8 cellular contexts compared by ENCODE assay signal in the genomic region with DNA sequence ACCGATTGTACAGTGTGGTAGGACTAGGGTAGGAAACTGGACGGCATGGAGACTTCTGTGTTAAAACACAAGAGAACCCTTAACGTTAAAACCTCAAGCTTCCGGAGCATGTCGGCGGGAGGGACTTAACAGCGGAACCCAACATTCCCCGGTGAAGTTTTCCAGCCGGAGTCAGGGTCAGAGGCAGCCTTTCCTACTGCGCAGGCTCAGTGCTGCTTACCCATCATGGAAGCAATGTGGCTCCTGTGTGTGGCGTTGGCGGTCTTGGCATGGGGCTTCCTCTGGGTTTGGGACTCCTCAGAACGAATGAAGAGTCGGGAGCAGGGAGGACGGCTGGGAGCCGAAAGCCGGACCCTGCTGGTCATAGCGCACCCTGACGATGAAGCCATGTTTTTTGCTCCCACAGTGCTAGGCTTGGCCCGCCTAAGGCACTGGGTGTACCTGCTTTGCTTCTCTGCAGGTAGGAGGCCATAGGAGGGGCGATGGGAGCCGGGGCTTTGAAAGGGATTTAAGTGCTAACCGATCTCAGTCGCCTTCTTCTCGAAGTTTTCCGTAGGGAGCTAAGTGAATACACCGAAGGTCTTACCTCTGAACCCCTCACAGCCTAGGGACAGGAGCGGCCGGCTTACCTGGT. TPM values are rescaled to one million over a fixed set of nuclear protein-coding genes. Genes with fewer than 3 reads are reported as not detected.
A peak's percentile ranks its signal among the peaks of the same experiment; 100 is the strongest.
DNase-seq lines count a peak whose midpoint lies in the region; ATAC-seq and TF ChIP-seq lines count a peak whose summit lies in the region.

TSS of gene PIGL (plus strand) at position 209 of the 634 bp plus-strand sequence. CDS start at position 226, 17 bp downstream.

- H3K27me3 Mint-ChIP-seq in T-cell = no peaks in the 10 kb centered on the region

- H3K4me1 Mint-ChIP-seq in T-cell = peaks cover 42 to 51% (median 50%) of the 10 kb centered on the region in 3 donors

- H2AFZ ChIP-seq in parathyroid adenoma = peak within 1 kb of the TSS; percentile 90

- intact Hi-C loops in adrenal gland (cut with DNase I) = no loop called here
- intact Hi-C loops in cardiac septum (cut with DNase I) = loop anchor here (5.0 kb wide), 1 partner anchor 70 kb away; no protein-coding TSS in a partner anchor
- intact Hi-C loops in thyroid gland (cut with DNase I) = no loop called here

- POLR2A ChIA-PET in T-cell (lab: Charles Lee) = interaction anchor here (0.5 to 0.6 kb wide), 2 partner anchors 164 to 235 kb away, joined by 4 to 7 read pairs; partner anchors contain the start of gene UBB (in 1 of the 2)

- H3K4me3 ChIP-seq in adrenal gland = peak within 1 kb of the TSS; percentile 59 to 93 (median 76)
- peak within 1 kb of the TSS; percentile 90 for H3K4me3 ChIP-seq in parathyroid adenoma (ENCODE audit: low read depth, low read length)
- H3K4me3 ChIP-seq in thyroid gland (replicated peaks in 1 of 3) = peak within 1 kb of the TSS; percentile 29 to 96 (median 83)

- no peaks in the 10 kb centered on the region for H3K9me3 Mint-ChIP-seq in T-cell

- H3K9me3 ChIP-seq in adrenal gland (replicated peaks in 1 of 3) (no peaks in the 10 kb centered on the region), parathyroid adenoma (ENCODE audit: control insufficient read depth, low read length) (no peaks in the 10 kb centered on the region), thyroid gland (no peaks in the 10 kb centered on the region)

- H3K4me3 Mint-ChIP-seq in T-cell = peak within 1 kb of the TSS; percentile 88 to 97 (median 89)

- TF ChIP-seq POLR2A in adrenal gland (IDR thresholded peaks at IDR 0.05) (peak in 1 of 2 donors; percentile 43), thyroid gland (IDR thresholded peaks at IDR 0.05) (peak in 1 of 2 donors; percentile 65)

- peaks cover 18 to 35% of the 10 kb centered on the region in 2 donors for H3K4me1 ChIP-seq in adrenal gland (replicated peaks in 1 of 2)
- H3K4me1 ChIP-seq in parathyroid adenoma = no peaks in the 10 kb centered on the region
- H3K4me1 ChIP-seq in thyroid gland = peaks cover 17 to 29% of the 10 kb centered on the region in 2 donors

- TF ChIP-seq CTCF in adrenal gland (IDR thresholded peaks at IDR 0.05) (no peak), parathyroid adenoma (IDR thresholded peaks at IDR 0.05) (no peak), thyroid gland (IDR thresholded peaks at IDR 0.05) (peak in 1 of 6 experiments; percentile 14)

- DNase-seq in DMS 273 treated with DMSO at 0.1 percent for 48 hours (lab: John Stamatoyannopoulos, UW) = peak; percentile 80
- DNase-seq in NCI-H1436 treated with DMSO at 0.1 percent for 48 hours (lab: John Stamatoyannopoulos, UW) = peak; percentile 75
- DNase-seq in T-cell = peak; percentile 52 to 87 (median 62)
- DNase-seq in adrenal gland = peak; percentile 86 to 95 (median 92)
- peak; percentile 94 for DNase-seq in cardiac septum (ENCODE audit: low spot score)
- peak; percentile 89 for DNase-seq in thyroid gland

- CTCF ChIA-PET in T-cell (lab: Charles Lee) = interaction anchor here in 1 of 2 donors (0.6 kb wide), 1 partner anchor 54 kb away, joined by 4 read pairs; no protein-coding TSS in a partner anchor

- WGBS in adrenal gland, 4 donors = 0 to 1% (median 0%) methylated on average over 14 to 29 of the region's 29 CpGs
- 0 to 1% methylated on average over 15 to 29 of the region's 29 CpGs for WGBS in thyroid gland, 2 donors

- H3K27me3 ChIP-seq in adrenal gland = no peaks in the 10 kb centered on the region
- H3K27me3 ChIP-seq in parathyroid adenoma (ENCODE audit: control insufficient read depth, insufficient read depth, low read length) = no peaks in the 10 kb centered on the region
- H3K27me3 ChIP-seq in thyroid gland = no peaks in the 10 kb centered on the region

- H3K4me2 ChIP-seq in parathyroid adenoma (ENCODE audit: low read length) = peak within 1 kb of the TSS; percentile 98

- no peaks in the 10 kb centered on the region for H3K36me3 Mint-ChIP-seq in T-cell

- peak within 1 kb of the TSS; percentile 94 to 97 for H3K27ac Mint-ChIP-seq in T-cell

- H3K27ac ChIP-seq in adrenal gland (peak within 1 kb of the TSS; percentile 95 to 96 (median 96)), parathyroid adenoma (peak within 1 kb of the TSS; percentile 85), thyroid gland (peak within 1 kb of the TSS; percentile 90 to 97 (median 95))

- peaks cover 32% of the 10 kb centered on the region for H3K79me2 ChIP-seq in parathyroid adenoma

- H3K36me3 ChIP-seq in adrenal gland (replicated peaks in 1 of 2) = no peaks in the 10 kb centered on the region
- H3K36me3 ChIP-seq in parathyroid adenoma (ENCODE audit: control insufficient read depth, insufficient read depth, low read length) = no peaks in the 10 kb centered on the region
- H3K36me3 ChIP-seq in thyroid gland = no peaks in the 10 kb centered on the region

- H3K9ac ChIP-seq in parathyroid adenoma = peak within 1 kb of the TSS; percentile 47

- ATAC-seq in GM21825 (IDR thresholded peaks at IDR 0.05; ENCODE audit: unreplicated experiment) (peak; percentile 42), T-cell (replicated peaks in 1 of 4) (peak; percentile 55 to 58 (median 56))

RNA-seq across cellular contexts. Expression of gene PIGL, which starts in this region (rescaled TPM):
- total RNA-seq in T-cell (10 to 100 TPM; 53.9 to 90.2 (median 82.7) TPM), adrenal gland (100 to 1,000 TPM in 1 of 8 donors, 10 to 100 TPM in 7; 10.3 to 102 (median 28.2) TPM), cardiac septum (9.9 TPM), thyroid gland (10 to 100 TPM; 48.8 to 96.0 (median 60.9) TPM)
- polyA plus RNA-seq in adrenal gland = 10 to 100 TPM; 12.0 to 58.8 (median 48.5) TPM

Comparison
In these comparisons a context has a peak if more than half of its experiments do, and no peak if none do; other contexts are left out.
1. Peak in every context shown above with its lines: DNase-seq, ATAC-seq, H3K4me3 ChIP-seq and H3K27ac ChIP-seq.